ENCODE assay signal across 14 cellular contexts in genomic region chr13:78655906-78656305, GRCh38. TPM values are rescaled to one million over a fixed set of nuclear protein-coding genes. Genes with fewer than 3 reads are reported as not detected.
"Had no signal": no experiment of that assay in that cellular context is flagged by ENCODE, and none has a peak within 500 bp of the region (broad histone marks: within the 10 kb centered on the region; RNA-seq: fewer than 3 reads in every experiment).

No MANE protein-coding gene starts in this region.

- H3K4me3 Mint-ChIP-seq: activated CD4-positive, alpha-beta memory T cell treated with anti-CD3 and anti-CD28 coated beads, Interleukin-2, amount 10 ng/mL, durations not matched to agents 7 days and 5 days; stimulated activated effector memory CD8-positive, alpha-beta T cell treated with anti-CD3 and anti-CD28 coated beads, Interleukin-12 subunit alpha, Interleukin-12 subunit beta, amount 100 ng/mL, for 72 hours; T-helper 1 cell treated with Interleukin-12 subunit alpha and Interleukin-12 subunit beta and Interleukin-4 antibody, amounts not matched to agents 30 μg/mL and 1 μg/mL, for 36 hours had no signal

- H3K9me3 Mint-ChIP-seq: activated CD4-positive, alpha-beta memory T cell treated with anti-CD3 and anti-CD28 coated beads, Interleukin-2, amount 10 ng/mL, durations not matched to agents 7 days and 5 days; activated T-cell treated with anti-CD3 and anti-CD28 coated beads, Interleukin-2, amount 50 U/mL, for 72 hours; stimulated activated effector memory CD8-positive, alpha-beta T cell treated with anti-CD3 and anti-CD28 coated beads, Interleukin-12 subunit alpha, Interleukin-12 subunit beta, amount 100 ng/mL, for 72 hours; T-helper 1 cell treated with Interleukin-12 subunit alpha and Interleukin-12 subunit beta and Interleukin-4 antibody, amounts not matched to agents 30 μg/mL and 1 μg/mL, for 36 hours had no signal

- DNase-seq: activated CD4-positive, alpha-beta memory T cell treated with anti-CD3 and anti-CD28 coated beads, Interleukin-2, amount 10 ng/mL, durations not matched to agents 7 days and 5 days; activated CD4-positive, alpha-beta T cell treated with anti-CD3 and anti-CD28 coated beads for 4 hours; activated T-cell treated with anti-CD3 and anti-CD28 coated beads, Interleukin-2, amount 50 U/mL, for 72 hours; left ventricle myocardium superior; mesendoderm; ovary; stimulated activated CD4-positive, alpha-beta T cell treated with anti-CD3 and anti-CD28 coated beads, Interleukin-12 subunit alpha, Interleukin-12 subunit beta, amount 100 ng/mL, for 4 hours; stimulated activated CD4-positive, alpha-beta T cell treated with anti-CD3 and anti-CD28 coated beads, Interleukin-2, amount 100 ng/mL, for 24 hours; WERI-Rb-1 had no signal

- H3K27me3 Mint-ChIP-seq: activated CD4-positive, alpha-beta memory T cell treated with anti-CD3 and anti-CD28 coated beads, Interleukin-2, amount 10 ng/mL, durations not matched to agents 7 days and 5 days had no signal

- H3K4me3 ChIP-seq: ascending aorta, esophagus muscularis mucosa, ovary had no signal

- H3K9me3 ChIP-seq: ascending aorta, esophagus muscularis mucosa, ovary had no signal

- H3K36me3 ChIP-seq: ascending aorta, esophagus muscularis mucosa, ovary, WERI-Rb-1 had no signal

- H3K27ac Mint-ChIP-seq: activated CD4-positive, alpha-beta memory T cell treated with anti-CD3 and anti-CD28 coated beads, Interleukin-2, amount 10 ng/mL, durations not matched to agents 7 days and 5 days; activated T-cell treated with anti-CD3 and anti-CD28 coated beads, Interleukin-2, amount 50 U/mL, for 72 hours; stimulated activated effector memory CD8-positive, alpha-beta T cell treated with anti-CD3 and anti-CD28 coated beads, Interleukin-12 subunit alpha, Interleukin-12 subunit beta, amount 100 ng/mL, for 72 hours; T-helper 1 cell treated with Interleukin-12 subunit alpha and Interleukin-12 subunit beta and Interleukin-4 antibody, amounts not matched to agents 30 μg/mL and 1 μg/mL, for 36 hours had no signal

- H3K27ac ChIP-seq: ascending aorta, esophagus muscularis mucosa, ovary, WERI-Rb-1 had no signal

RNA-seq across cellular contexts. Expression of gene POU4F1, which starts 52.6 kb away (rescaled TPM):
- total RNA-seq: ascending aorta, bronchial epithelial cell, esophagus muscularis mucosa, left ventricle myocardium superior, ovary had no signal
